Comparison of ENCODE assay signal across 10 cellular contexts in the genomic region with DNA sequence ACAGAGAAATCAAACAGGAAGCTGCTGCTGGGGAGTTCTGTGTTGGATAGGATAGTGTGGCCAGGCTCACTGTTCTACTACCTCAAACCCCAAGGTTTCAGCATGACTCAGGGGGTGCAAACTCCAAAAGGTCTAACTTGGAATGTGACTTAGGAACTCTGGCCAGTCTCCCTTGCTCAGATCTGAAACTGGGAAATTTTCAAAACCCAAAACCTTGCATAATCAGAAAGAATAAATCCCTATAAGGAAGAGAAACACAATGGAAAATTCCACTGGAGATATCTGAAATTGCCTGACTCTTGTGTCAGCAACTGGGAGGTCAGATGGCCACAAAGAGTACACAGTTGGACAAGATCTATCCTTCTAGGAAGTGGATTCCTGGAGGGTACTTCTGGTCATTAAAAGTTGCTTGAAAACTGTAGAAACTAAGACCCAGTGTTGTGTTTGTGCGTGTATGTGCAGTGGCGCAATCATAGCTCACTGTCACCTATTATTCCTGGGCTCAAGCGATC. TPM values are rescaled to one million over a fixed set of nuclear protein-coding genes. Genes with fewer than 3 reads are reported as not detected.
A peak's percentile ranks its signal among the peaks of the same experiment; 100 is the strongest.
DNase-seq lines count a peak whose midpoint lies in the region; ATAC-seq lines count a peak whose summit lies in the region.
"Had no signal": no experiment of that assay in that cellular context is flagged by ENCODE, and none has a peak within 500 bp of the region (broad histone marks: within the 10 kb centered on the region; RNA-seq: fewer than 3 reads in every experiment).

No MANE protein-coding gene starts in this region.

- H3K36me3 Mint-ChIP-seq in immature natural killer cell, result no peaks in the 10 kb centered on the region
- H3K36me3 Mint-ChIP-seq: activated naive CD4-positive, alpha-beta T cell treated with anti-CD3 and anti-CD28 coated beads, Interleukin-2, amount 50 U/mL, for 72 hours had no signal

- ATAC-seq in sciatic nerve, result peak; percentile 92
- ATAC-seq: activated naive CD4-positive, alpha-beta T cell treated with anti-CD3 and anti-CD28 coated beads, Interleukin-2, amount 50 U/mL, for 72 hours had no signal

- no peaks in the 10 kb centered on the region for H3K27me3 ChIP-seq in SJSA1 (replicated peaks)

- peaks cover 25% of the 10 kb centered on the region for H3K4me1 ChIP-seq in SJSA1 (replicated peaks)

- H3K9me3 Mint-ChIP-seq in immature natural killer cell, result no peaks in the 10 kb centered on the region
- H3K9me3 Mint-ChIP-seq: activated naive CD4-positive, alpha-beta T cell treated with anti-CD3 and anti-CD28 coated beads, Interleukin-2, amount 50 U/mL, for 72 hours had no signal

- no peak overlapping the region for H3K27ac Mint-ChIP-seq in immature natural killer cell
- H3K27ac Mint-ChIP-seq: activated naive CD4-positive, alpha-beta T cell treated with anti-CD3 and anti-CD28 coated beads, Interleukin-2, amount 50 U/mL, for 72 hours had no signal

- H3K9me3 ChIP-seq in SJSA1 (replicated peaks), result no peaks in the 10 kb centered on the region

- H3K27ac ChIP-seq in SJSA1, result peak overlapping the region; percentile 86

- H3K4me3 Mint-ChIP-seq in immature natural killer cell, result no peak overlapping the region

- peaks cover 0 to 2% (median 1%) of the 10 kb centered on the region in 3 donors for H3K27me3 Mint-ChIP-seq in immature natural killer cell (ENCODE audit: low read depth in 3 of 3)

- no peaks in the 10 kb centered on the region for H3K36me3 ChIP-seq in SJSA1

- intact Hi-C loops in sciatic nerve (cut with DNase I), result no loop called here

- no peak overlapping the region for H3K4me3 ChIP-seq in SJSA1

- DNase-seq in EH (ENCODE audit: low read depth), result peak; percentile 98
- DNase-seq in SJSA1 (ENCODE audit: low read depth in 1 of 2, low spot score in 2 of 2), result peak; percentile 63
- peak; percentile 26 for DNase-seq in foreskin melanocyte
- DNase-seq in sciatic nerve (ENCODE audit: low spot score), result no peak
- no peak for DNase-seq in stimulated activated CD4-positive, alpha-beta T cell treated with anti-CD3 and anti-CD28 coated beads, Interleukin-4, amount 100 ng/mL, for 24 hours
- DNase-seq in NOMO-1 (lab: John Stamatoyannopoulos, UW; ENCODE audit: unreplicated experiment in 2 of 2), result no peak
- no peak for DNase-seq in immature natural killer cell
- DNase-seq in NCI-H1092 treated with DMSO at 0.1 percent for 48 hours (lab: John Stamatoyannopoulos, UW), result no peak
- DNase-seq: NCI-H1417 had no signal

- no peaks in the 10 kb centered on the region for H3K4me1 Mint-ChIP-seq in immature natural killer cell

RNA-seq across cellular contexts. Expression of a gene that starts 58.0 kb away (rescaled TPM):
- not detected in 2 replicates for total RNA-seq in SJSA1 (2014; rRNA removed; shearing (Covaris generic))
- total RNA-seq in sciatic nerve, result 0.22 TPM
- polyA plus RNA-seq in immature natural killer cell, result not detected

Comparison
In these comparisons a context has a peak if more than half of its experiments do, and no peak if none do; other contexts are left out.
1. DNase-seq: peak in EH (single experiment), SJSA1 (2 of 2) and foreskin melanocyte (single experiment); none in sciatic nerve (single experiment), stimulated activated CD4-positive, alpha-beta T cell treated with anti-CD3 and anti-CD28 coated beads, Interleukin-4, amount 100 ng/mL, for 24 hours (single experiment), NOMO-1 (0 of 2), immature natural killer cell (0 of 3) and NCI-H1092 treated with DMSO at 0.1 percent for 48 hours (single experiment).